1 cellular context compared by ENCODE assay signal in the genomic region with DNA sequence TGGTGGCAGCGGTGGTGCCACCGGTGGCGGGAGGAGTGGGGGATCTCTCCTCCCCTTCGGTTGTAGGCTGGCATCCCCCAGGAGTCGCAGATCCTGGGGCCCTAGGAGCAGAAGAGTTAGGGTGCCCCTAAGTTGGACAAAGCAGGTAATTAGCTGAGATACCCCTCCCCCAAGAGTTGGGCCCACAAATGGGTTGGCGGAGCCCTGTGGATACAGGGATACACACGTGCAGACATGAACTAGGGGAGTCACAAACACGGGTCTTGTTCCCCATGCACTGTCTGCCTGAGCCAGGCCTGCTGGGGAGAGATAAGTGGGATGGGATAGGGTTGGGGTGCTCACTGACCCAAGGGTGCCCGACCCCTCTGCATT.
TF ChIP-seq lines count a peak whose summit lies in the region.

No MANE protein-coding gene starts in this region.

TF ChIP-seq in H1, 55 proteins besides CTCF, POLR2A, EP300 and RAD21:
- TF ChIP-seq HDAC2 (IDR thresholded peaks at IDR 0.05; ENCODE audit: borderline replicate concordance in 1 of 2, low read depth in 2 of 2, low read length in 2 of 2) (no peak), PHF8 (conservative IDR thresholded peaks at IDR 0.05; ENCODE audit: low read depth, low read length) (no peak), KDM5A (IDR thresholded peaks at IDR 0.05; ENCODE audit: low read length) (no peak), RXRA (IDR thresholded peaks at IDR 0.05; ENCODE audit: insufficient read depth, low read depth, low read length) (no peak), JUN (IDR thresholded peaks at IDR 0.05; ENCODE audit: low read depth, low read length) (no peak), YY1 (IDR thresholded peaks at IDR 0.05; ENCODE audit: low read depth, low read length) (no peak), CREB1 (IDR thresholded peaks at IDR 0.05) (no peak), SUZ12 (IDR thresholded peaks at IDR 0.05; ENCODE audit: low read length) (no peak), GABPA (IDR thresholded peaks at IDR 0.05; ENCODE audit: borderline replicate concordance, insufficient read depth, low read length) (no peak), RBBP5 (IDR thresholded peaks at IDR 0.05; ENCODE audit: borderline replicate concordance, low read depth, low read length) (no peak), EZH2 (IDR thresholded peaks at IDR 0.05; ENCODE audit: low read depth, low read length, severe bottlenecking) (no peak), CBX8 (IDR thresholded peaks at IDR 0.05; ENCODE audit: borderline replicate concordance, low read depth, low read length) (no peak), GTF2F1 (IDR thresholded peaks at IDR 0.05; ENCODE audit: borderline replicate concordance, low read depth, low read length) (no peak), TEAD4 (IDR thresholded peaks at IDR 0.05; ENCODE audit: low read depth, low read length) (no peak), SP1 (IDR thresholded peaks at IDR 0.05; ENCODE audit: low read depth, low read length) (no peak), KDM1A (IDR thresholded peaks at IDR 0.05; ENCODE audit: borderline replicate concordance, low read length) (no peak)
- TF ChIP-seq, protein P1, sequence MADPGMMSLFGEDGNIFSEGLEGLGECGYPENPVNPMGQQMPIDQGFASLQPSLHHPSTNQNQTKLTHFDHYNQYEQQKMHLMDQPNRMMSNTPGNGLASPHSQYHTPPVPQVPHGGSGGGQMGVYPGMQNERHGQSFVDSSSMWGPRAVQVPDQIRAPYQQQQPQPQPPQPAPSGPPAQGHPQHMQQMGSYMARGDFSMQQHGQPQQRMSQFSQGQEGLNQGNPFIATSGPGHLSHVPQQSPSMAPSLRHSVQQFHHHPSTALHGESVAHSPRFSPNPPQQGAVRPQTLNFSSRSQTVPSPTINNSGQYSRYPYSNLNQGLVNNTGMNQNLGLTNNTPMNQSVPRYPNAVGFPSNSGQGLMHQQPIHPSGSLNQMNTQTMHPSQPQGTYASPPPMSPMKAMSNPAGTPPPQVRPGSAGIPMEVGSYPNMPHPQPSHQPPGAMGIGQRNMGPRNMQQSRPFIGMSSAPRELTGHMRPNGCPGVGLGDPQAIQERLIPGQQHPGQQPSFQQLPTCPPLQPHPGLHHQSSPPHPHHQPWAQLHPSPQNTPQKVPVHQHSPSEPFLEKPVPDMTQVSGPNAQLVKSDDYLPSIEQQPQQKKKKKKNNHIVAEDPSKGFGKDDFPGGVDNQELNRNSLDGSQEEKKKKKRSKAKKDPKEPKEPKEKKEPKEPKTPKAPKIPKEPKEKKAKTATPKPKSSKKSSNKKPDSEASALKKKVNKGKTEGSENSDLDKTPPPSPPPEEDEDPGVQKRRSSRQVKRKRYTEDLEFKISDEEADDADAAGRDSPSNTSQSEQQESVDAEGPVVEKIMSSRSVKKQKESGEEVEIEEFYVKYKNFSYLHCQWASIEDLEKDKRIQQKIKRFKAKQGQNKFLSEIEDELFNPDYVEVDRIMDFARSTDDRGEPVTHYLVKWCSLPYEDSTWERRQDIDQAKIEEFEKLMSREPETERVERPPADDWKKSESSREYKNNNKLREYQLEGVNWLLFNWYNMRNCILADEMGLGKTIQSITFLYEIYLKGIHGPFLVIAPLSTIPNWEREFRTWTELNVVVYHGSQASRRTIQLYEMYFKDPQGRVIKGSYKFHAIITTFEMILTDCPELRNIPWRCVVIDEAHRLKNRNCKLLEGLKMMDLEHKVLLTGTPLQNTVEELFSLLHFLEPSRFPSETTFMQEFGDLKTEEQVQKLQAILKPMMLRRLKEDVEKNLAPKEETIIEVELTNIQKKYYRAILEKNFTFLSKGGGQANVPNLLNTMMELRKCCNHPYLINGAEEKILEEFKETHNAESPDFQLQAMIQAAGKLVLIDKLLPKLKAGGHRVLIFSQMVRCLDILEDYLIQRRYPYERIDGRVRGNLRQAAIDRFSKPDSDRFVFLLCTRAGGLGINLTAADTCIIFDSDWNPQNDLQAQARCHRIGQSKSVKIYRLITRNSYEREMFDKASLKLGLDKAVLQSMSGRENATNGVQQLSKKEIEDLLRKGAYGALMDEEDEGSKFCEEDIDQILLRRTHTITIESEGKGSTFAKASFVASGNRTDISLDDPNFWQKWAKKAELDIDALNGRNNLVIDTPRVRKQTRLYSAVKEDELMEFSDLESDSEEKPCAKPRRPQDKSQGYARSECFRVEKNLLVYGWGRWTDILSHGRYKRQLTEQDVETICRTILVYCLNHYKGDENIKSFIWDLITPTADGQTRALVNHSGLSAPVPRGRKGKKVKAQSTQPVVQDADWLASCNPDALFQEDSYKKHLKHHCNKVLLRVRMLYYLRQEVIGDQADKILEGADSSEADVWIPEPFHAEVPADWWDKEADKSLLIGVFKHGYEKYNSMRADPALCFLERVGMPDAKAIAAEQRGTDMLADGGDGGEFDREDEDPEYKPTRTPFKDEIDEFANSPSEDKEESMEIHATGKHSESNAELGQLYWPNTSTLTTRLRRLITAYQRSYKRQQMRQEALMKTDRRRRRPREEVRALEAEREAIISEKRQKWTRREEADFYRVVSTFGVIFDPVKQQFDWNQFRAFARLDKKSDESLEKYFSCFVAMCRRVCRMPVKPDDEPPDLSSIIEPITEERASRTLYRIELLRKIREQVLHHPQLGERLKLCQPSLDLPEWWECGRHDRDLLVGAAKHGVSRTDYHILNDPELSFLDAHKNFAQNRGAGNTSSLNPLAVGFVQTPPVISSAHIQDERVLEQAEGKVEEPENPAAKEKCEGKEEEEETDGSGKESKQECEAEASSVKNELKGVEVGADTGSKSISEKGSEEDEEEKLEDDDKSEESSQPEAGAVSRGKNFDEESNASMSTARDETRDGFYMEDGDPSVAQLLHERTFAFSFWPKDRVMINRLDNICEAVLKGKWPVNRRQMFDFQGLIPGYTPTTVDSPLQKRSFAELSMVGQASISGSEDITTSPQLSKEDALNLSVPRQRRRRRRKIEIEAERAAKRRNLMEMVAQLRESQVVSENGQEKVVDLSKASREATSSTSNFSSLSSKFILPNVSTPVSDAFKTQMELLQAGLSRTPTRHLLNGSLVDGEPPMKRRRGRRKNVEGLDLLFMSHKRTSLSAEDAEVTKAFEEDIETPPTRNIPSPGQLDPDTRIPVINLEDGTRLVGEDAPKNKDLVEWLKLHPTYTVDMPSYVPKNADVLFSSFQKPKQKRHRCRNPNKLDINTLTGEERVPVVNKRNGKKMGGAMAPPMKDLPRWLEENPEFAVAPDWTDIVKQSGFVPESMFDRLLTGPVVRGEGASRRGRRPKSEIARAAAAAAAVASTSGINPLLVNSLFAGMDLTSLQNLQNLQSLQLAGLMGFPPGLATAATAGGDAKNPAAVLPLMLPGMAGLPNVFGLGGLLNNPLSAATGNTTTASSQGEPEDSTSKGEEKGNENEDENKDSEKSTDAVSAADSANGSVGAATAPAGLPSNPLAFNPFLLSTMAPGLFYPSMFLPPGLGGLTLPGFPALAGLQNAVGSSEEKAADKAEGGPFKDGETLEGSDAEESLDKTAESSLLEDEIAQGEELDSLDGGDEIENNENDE (IDR thresholded peaks at IDR 0.05; ENCODE audit: insufficient replicate concordance, low read length) = no peak
- TF ChIP-seq, protein P2, sequence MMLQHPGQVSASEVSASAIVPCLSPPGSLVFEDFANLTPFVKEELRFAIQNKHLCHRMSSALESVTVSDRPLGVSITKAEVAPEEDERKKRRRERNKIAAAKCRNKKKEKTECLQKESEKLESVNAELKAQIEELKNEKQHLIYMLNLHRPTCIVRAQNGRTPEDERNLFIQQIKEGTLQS (IDR thresholded peaks at IDR 0.05; ENCODE audit: insufficient read depth, low read depth, low read length) = no peak
- TF ChIP-seq, protein P3, sequence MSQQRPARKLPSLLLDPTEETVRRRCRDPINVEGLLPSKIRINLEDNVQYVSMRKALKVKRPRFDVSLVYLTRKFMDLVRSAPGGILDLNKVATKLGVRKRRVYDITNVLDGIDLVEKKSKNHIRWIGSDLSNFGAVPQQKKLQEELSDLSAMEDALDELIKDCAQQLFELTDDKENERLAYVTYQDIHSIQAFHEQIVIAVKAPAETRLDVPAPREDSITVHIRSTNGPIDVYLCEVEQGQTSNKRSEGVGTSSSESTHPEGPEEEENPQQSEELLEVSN (IDR thresholded peaks at IDR 0.05) = no peak
